Comparison of ENCODE assay signal across 9 cellular contexts in the genomic region with DNA sequence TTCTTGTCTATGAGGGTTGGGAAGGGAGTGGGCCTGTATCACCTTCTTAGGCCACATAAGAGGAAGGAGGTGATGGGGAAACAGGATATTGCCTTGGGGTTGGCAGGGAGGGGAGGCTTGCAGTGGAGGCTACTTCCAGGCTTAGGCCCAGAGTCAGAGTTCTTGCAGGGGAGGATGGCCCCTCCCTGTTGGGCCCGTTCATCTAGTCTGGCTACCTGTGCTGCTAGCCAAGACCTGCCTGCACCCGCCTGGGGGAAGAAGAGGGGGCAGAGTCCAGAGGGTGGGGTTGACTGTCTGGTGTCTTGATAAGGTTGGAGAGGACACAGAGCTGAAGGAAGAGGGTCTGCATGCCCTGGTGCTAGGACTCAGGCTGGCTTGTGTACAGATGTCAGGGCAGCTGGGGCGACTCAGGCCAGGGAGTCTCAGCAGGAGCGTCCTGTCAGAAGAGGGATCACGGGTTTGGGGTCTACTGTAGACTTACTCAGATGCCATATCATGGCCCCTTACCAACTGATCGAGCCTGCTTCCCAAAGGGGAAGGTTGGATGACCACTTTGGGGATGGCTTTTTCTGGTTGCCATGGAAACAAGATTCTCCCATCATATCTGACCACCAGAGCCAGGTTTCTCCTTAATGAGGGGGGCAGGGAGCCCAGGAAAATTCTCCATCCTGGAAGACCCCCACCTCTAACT. TPM values are rescaled to one million over a fixed set of nuclear protein-coding genes. Genes with fewer than 3 reads are reported as not detected.
A peak's percentile ranks its signal among the peaks of the same experiment; 100 is the strongest.
DNase-seq lines count a peak whose midpoint lies in the region; ATAC-seq and TF ChIP-seq lines count a peak whose summit lies in the region.
"Had no signal": no experiment of that assay in that cellular context is flagged by ENCODE, and none has a peak within 500 bp of the region (broad histone marks: within the 10 kb centered on the region; RNA-seq: fewer than 3 reads in every experiment).

No MANE protein-coding gene starts in this region.

- no peak for TF ChIP-seq CTCF in fibroblast of pulmonary artery (IDR thresholded peaks at IDR 0.05; ENCODE audit: low read length, missing control alignments)

- DNase-seq in H7 (peak; percentile 30), SKM-1 treated with dmso at 0.1 percent for 144 hours (lab: John Stamatoyannopoulos, UW; ENCODE audit: unreplicated experiment) (peak; percentile 74), fibroblast of pulmonary artery (ENCODE audit: low read depth) (no peak), skeletal muscle cell (ENCODE audit: low read depth) (no peak), EL (no peak)
- DNase-seq: activated CD4-positive, alpha-beta T cell treated with anti-CD3 and anti-CD28 coated beads, Interleukin-2, amount 50 U/mL, for 48 hours had no signal

- H3K27me3 ChIP-seq in H7 (ENCODE audit: control insufficient read depth, insufficient read depth, low read length), result peaks cover 37% of the 10 kb centered on the region

- H3K4me3 ChIP-seq in H7 (ENCODE audit: insufficient read depth, low read depth, low read length) (no peak overlapping the region), fibroblast of pulmonary artery (replicated peaks; ENCODE audit: low read depth, low read length) (peak overlapping the region; percentile 69), skeletal muscle cell (ENCODE audit: low read depth, low read length) (peak overlapping the region; percentile 78)

- ATAC-seq in GM18502 (IDR thresholded peaks at IDR 0.05; ENCODE audit: poor library complexity, unreplicated experiment), result no peak
- ATAC-seq in HG03469 (IDR thresholded peaks at IDR 0.05; ENCODE audit: unreplicated experiment), result no peak
- ATAC-seq in HG03354 (IDR thresholded peaks at IDR 0.05; ENCODE audit: poor library complexity, severe bottlenecking, unreplicated experiment), result no peak

- H3K36me3 ChIP-seq in H7 (replicated peaks; ENCODE audit: control insufficient read depth, insufficient read depth, low read length), result no peaks in the 10 kb centered on the region

RNA-seq across cellular contexts. Expression of gene KDM6B, which starts 5.3 kb away (rescaled TPM):
- total RNA-seq in H7 (2014; rRNA removed; shearing (Covaris generic)), result 1.1 and 1.6 TPM in 2 replicates

RNA-seq across cellular contexts. Expression of gene TMEM88, which starts 15.5 kb away (rescaled TPM):
- total RNA-seq in H7 (2014; rRNA removed; shearing (Covaris generic)), result 7.2 and 27.0 TPM in 2 replicates

RNA-seq across cellular contexts. Expression of gene NAA38, which starts 18.0 kb away (rescaled TPM):
- total RNA-seq in H7 (2014; rRNA removed; shearing (Covaris generic)), result 59.0 and 81.9 TPM in 2 replicates

RNA-seq across cellular contexts. Expression of gene CYB5D1, which starts 18.5 kb away (rescaled TPM):
- total RNA-seq in H7 (2014; rRNA removed; shearing (Covaris generic)), result 10.2 and 10.3 TPM in 2 replicates

RNA-seq across cellular contexts. Expression of gene CHD3, which starts 49.2 kb away (rescaled TPM):
- 30.1 TPM in 2 replicates for total RNA-seq in H7 (2014; rRNA removed; shearing (Covaris generic))

Comparison
In these comparisons a context has a peak if more than half of its experiments do, and no peak if none do; other contexts are left out.
1. DNase-seq: peak in H7 (single experiment) and SKM-1 treated with dmso at 0.1 percent for 144 hours (single experiment); none in fibroblast of pulmonary artery (single experiment), skeletal muscle cell (single experiment) and EL (single experiment).